2 cellular contexts compared by ENCODE assay signal in genomic region chr6:120993929-120994572, GRCh38.
TF ChIP-seq lines count a peak whose summit lies in the region.

No MANE protein-coding gene starts in this region.

TF ChIP-seq in IMR-90, 13 proteins besides CTCF, POLR2A, EP300 and RAD21 (continued from another document):
- no peak for TF ChIP-seq ELK1 (IDR thresholded peaks at IDR 0.05; ENCODE audit: borderline replicate concordance, low read depth, low read length)

TF ChIP-seq in HepG2, 621 proteins besides CTCF, POLR2A, EP300 and RAD21 (continued from another document):
- no peak for TF ChIP-seq HMGXB3 (CRISPR knock-in tag; IDR thresholded peaks at IDR 0.05; ENCODE audit: borderline replicate concordance)
- TF ChIP-seq CEBPB (IDR thresholded peaks at IDR 0.05; ENCODE audit: borderline replicate concordance, low read depth, low read length), result peak; percentile 22; the same call in 1 of the 2 replicates
- no peak for TF ChIP-seq NFRKB (IDR thresholded peaks at IDR 0.05)
- no peak for TF ChIP-seq ZNF10 (CRISPR knock-in tag; IDR thresholded peaks at IDR 0.05; ENCODE audit: borderline replicate concordance, low read depth)
- TF ChIP-seq ZNF367 (CRISPR knock-in tag; IDR thresholded peaks at IDR 0.05; ENCODE audit: borderline replicate concordance), result no peak
- no peak for TF ChIP-seq ARNT2 (CRISPR knock-in tag; IDR thresholded peaks at IDR 0.05; ENCODE audit: low read depth)
- TF ChIP-seq RARG (CRISPR knock-in tag; IDR thresholded peaks at IDR 0.05; ENCODE audit: low read depth), result no peak
- TF ChIP-seq ZNF260 (CRISPR knock-in tag; IDR thresholded peaks at IDR 0.05; ENCODE audit: borderline replicate concordance, low read depth), result no peak
- TF ChIP-seq ATAD3A (CRISPR knock-in tag; IDR thresholded peaks at IDR 0.05), result no peak
- TF ChIP-seq ELF3 (CRISPR knock-in tag; IDR thresholded peaks at IDR 0.05), result no peak
- no peak for TF ChIP-seq ZNF138 (CRISPR knock-in tag; IDR thresholded peaks at IDR 0.05; ENCODE audit: low read depth)
- no peak for TF ChIP-seq IKZF5 (CRISPR knock-in tag; IDR thresholded peaks at IDR 0.05)
- no peak for TF ChIP-seq POLR2G (IDR thresholded peaks at IDR 0.05; ENCODE audit: low read depth, low read length)
- no peak for TF ChIP-seq ZFP36L2 (CRISPR knock-in tag; IDR thresholded peaks at IDR 0.05)
- no peak for TF ChIP-seq PCBP1 (IDR thresholded peaks at IDR 0.05; ENCODE audit: borderline replicate concordance, low read depth, low read length)
- TF ChIP-seq DMAP1 (CRISPR knock-in tag; IDR thresholded peaks at IDR 0.05), result no peak
- 0 out of 2 replicates have a peak, but pooled peaks have one; percentile 11 for TF ChIP-seq GABPB1 (CRISPR knock-in tag; IDR thresholded peaks at IDR 0.05)
- no peak for TF ChIP-seq ZBTB8A (CRISPR knock-in tag; IDR thresholded peaks at IDR 0.05; ENCODE audit: borderline replicate concordance, low read depth)
- TF ChIP-seq EZH2 (conservative IDR thresholded peaks at IDR 0.05; ENCODE audit: low read depth, low read length), result no peak
- TF ChIP-seq MAFK (conservative IDR thresholded peaks at IDR 0.05 in 1 of 2, IDR thresholded peaks at IDR 0.05 in 1 of 2; ENCODE audit: low read length in 2 of 2), result no peak
- no peak for TF ChIP-seq YEATS2 (CRISPR knock-in tag; IDR thresholded peaks at IDR 0.05; ENCODE audit: borderline replicate concordance)
- TF ChIP-seq SRSF4 (IDR thresholded peaks at IDR 0.05; ENCODE audit: low read depth, low read length, poor library complexity, severe bottlenecking), result no peak
- no peak for TF ChIP-seq ZNF589 (CRISPR knock-in tag; conservative IDR thresholded peaks at IDR 0.05)
- no peak for TF ChIP-seq GABPA (IDR thresholded peaks at IDR 0.05; ENCODE audit: low read depth, low read length)
- peak; percentile 39; the same call in 1 of the 2 replicates for TF ChIP-seq GABPA (CRISPR knock-in tag; IDR thresholded peaks at IDR 0.05; ENCODE audit: low read depth)
- TF ChIP-seq ZNF550 (CRISPR knock-in tag; IDR thresholded peaks at IDR 0.05; ENCODE audit: borderline replicate concordance), result no peak
- no peak for TF ChIP-seq NCOA1 (CRISPR knock-in tag; IDR thresholded peaks at IDR 0.05)
- TF ChIP-seq SNRNP70 (IDR thresholded peaks at IDR 0.05; ENCODE audit: low read depth, low read length), result no peak
- no peak for TF ChIP-seq CENPBD1 (CRISPR knock-in tag; IDR thresholded peaks at IDR 0.05; ENCODE audit: borderline replicate concordance, low read depth)
- peak; percentile 17; the same call in 1 of the 2 replicates for TF ChIP-seq HNF4A (CRISPR knock-in tag; IDR thresholded peaks at IDR 0.05)
- no peak for TF ChIP-seq ZNF678 (CRISPR knock-in tag; IDR thresholded peaks at IDR 0.05)
- no peak for TF ChIP-seq NFYB (CRISPR knock-in tag; IDR thresholded peaks at IDR 0.05)
